Comparison of ENCODE assay signal across 11 cellular contexts in the genomic region with DNA sequence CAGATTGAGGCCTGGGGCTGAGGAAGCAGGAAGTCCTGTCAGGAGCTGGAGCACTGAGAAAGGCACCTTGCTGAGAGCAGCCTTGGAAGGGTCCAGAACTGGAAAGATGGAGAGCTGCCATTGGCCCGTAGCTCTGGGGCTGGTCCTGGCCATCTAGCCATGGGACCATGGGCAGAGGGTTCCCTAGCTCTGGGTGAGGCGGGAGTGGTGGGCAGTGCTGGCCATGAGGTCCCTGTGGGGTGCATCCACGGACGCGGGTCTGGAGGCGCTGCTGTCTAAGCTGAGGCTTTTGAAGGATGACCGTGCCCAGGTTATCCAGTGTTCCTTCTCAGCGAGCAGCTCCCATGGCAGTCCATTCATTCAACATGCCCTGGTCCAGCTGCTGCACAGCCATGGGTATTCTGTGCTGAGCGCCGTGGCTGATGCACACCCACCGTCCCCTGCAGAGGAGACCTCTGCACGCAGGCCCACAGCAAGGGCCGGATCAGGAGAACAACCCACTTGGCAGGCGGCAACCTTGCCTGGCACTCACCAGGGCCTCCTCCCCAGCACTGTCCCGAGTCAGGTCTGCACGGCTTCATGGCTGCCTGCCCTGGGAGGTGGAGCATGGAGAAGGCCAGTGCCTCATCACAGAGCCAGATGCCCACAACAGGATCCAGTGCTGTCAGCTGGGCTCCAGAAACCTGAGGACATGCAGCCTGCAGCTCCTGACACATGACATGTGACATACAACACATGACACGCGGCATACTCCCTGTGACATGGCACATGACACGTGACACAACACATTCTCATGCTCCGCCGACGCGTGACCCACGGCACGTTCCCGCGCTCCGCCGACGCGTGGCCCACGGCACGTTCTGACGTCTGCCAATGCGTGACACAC.
"Had no signal": no experiment of that assay in that cellular context is flagged by ENCODE, and none has a peak within 500 bp of the region (broad histone marks: within the 10 kb centered on the region; RNA-seq: fewer than 3 reads in every experiment).

No MANE protein-coding gene starts in this region.

- H3K27me3 Mint-ChIP-seq: activated CD4-positive, alpha-beta T cell treated with anti-CD3 and anti-CD28 coated beads, Interleukin-2, amount 10 ng/mL, durations not matched to agents 7 days and 5 days; dendritic cell treated with granulocyte-macrophage colony-stimulating factor and Interleukin-4, amounts not matched to agents 40 ng/mL and 50 ng/mL, for 4 days; naive thymus-derived CD8-positive, alpha-beta T cell had no signal

- H3K27me3 ChIP-seq: gastrocnemius medialis, tibial artery had no signal

- ATAC-seq: naive thymus-derived CD8-positive, alpha-beta T cell; stimulated activated effector memory CD8-positive, alpha-beta T cell treated with anti-CD3 and anti-CD28 coated beads, Interleukin-12 subunit alpha, Interleukin-12 subunit beta, amount 100 ng/mL, for 72 hours had no signal

- H3K27ac Mint-ChIP-seq: activated CD4-positive, alpha-beta T cell treated with anti-CD3 and anti-CD28 coated beads, Interleukin-2, amount 10 ng/mL, durations not matched to agents 7 days and 5 days; dendritic cell treated with granulocyte-macrophage colony-stimulating factor and Interleukin-4, amounts not matched to agents 40 ng/mL and 50 ng/mL, for 4 days; stimulated activated effector memory CD8-positive, alpha-beta T cell treated with anti-CD3 and anti-CD28 coated beads, Interleukin-12 subunit alpha, Interleukin-12 subunit beta, amount 100 ng/mL, for 72 hours had no signal

- H3K36me3 Mint-ChIP-seq: stimulated activated effector memory CD8-positive, alpha-beta T cell treated with anti-CD3 and anti-CD28 coated beads, Interleukin-12 subunit alpha, Interleukin-12 subunit beta, amount 100 ng/mL, for 72 hours had no signal

- DNase-seq: activated CD4-positive, alpha-beta T cell treated with anti-CD3 and anti-CD28 coated beads, Interleukin-2, amount 10 ng/mL, durations not matched to agents 7 days and 5 days; activated CD4-positive, CD25-positive, alpha-beta regulatory T cell; activated CD8-positive, alpha-beta memory T cell treated with anti-CD3 and anti-CD28 coated beads, Interleukin-2, amount 50 U/mL, for 48 hours; gastrocnemius medialis; mesenchymal stem cell; occipital lobe; tibial artery had no signal

- H3K4me3 Mint-ChIP-seq: activated CD4-positive, alpha-beta T cell treated with anti-CD3 and anti-CD28 coated beads, Interleukin-2, amount 10 ng/mL, durations not matched to agents 7 days and 5 days; dendritic cell treated with granulocyte-macrophage colony-stimulating factor and Interleukin-4, amounts not matched to agents 40 ng/mL and 50 ng/mL, for 4 days; naive thymus-derived CD8-positive, alpha-beta T cell; stimulated activated effector memory CD8-positive, alpha-beta T cell treated with anti-CD3 and anti-CD28 coated beads, Interleukin-12 subunit alpha, Interleukin-12 subunit beta, amount 100 ng/mL, for 72 hours had no signal

- H3K4me3 ChIP-seq: gastrocnemius medialis, psoas muscle, tibial artery had no signal

- H3K4me1 ChIP-seq: gastrocnemius medialis, psoas muscle, tibial artery had no signal

- H3K9me3 Mint-ChIP-seq: activated CD4-positive, alpha-beta T cell treated with anti-CD3 and anti-CD28 coated beads, Interleukin-2, amount 10 ng/mL, durations not matched to agents 7 days and 5 days; dendritic cell treated with granulocyte-macrophage colony-stimulating factor and Interleukin-4, amounts not matched to agents 40 ng/mL and 50 ng/mL, for 4 days; naive thymus-derived CD8-positive, alpha-beta T cell; stimulated activated effector memory CD8-positive, alpha-beta T cell treated with anti-CD3 and anti-CD28 coated beads, Interleukin-12 subunit alpha, Interleukin-12 subunit beta, amount 100 ng/mL, for 72 hours had no signal

- H3K27ac ChIP-seq: gastrocnemius medialis, psoas muscle, tibial artery had no signal

- H3K9me3 ChIP-seq: gastrocnemius medialis, psoas muscle, tibial artery had no signal
